28 cellular contexts compared by ENCODE assay signal in genomic region chr1:228879164-228879563, GRCh38.
"Had no signal": no experiment of that assay in that cellular context is flagged by ENCODE, and none has a peak within 500 bp of the region (broad histone marks: within the 10 kb centered on the region; RNA-seq: fewer than 3 reads in every experiment).

No MANE protein-coding gene starts in this region.

- H3K36me3 ChIP-seq: colonic mucosa, esophagus muscularis mucosa, esophagus squamous epithelium, gastrocnemius medialis, gastroesophageal sphincter, heart left ventricle, heart right ventricle had no signal

- FAIRE-seq: colon, endometrium, endothelial cell of umbilical vein had no signal

- H3K4me3 ChIP-seq: colonic mucosa, coronary artery, dorsolateral prefrontal cortex, esophagus muscularis mucosa, esophagus squamous epithelium, gastrocnemius medialis, gastroesophageal sphincter, heart left ventricle, heart right ventricle had no signal

- H3K27ac ChIP-seq: colonic mucosa, coronary artery, dorsolateral prefrontal cortex, epithelial cell of prostate, esophagus muscularis mucosa, esophagus squamous epithelium, foreskin keratinocyte, gastrocnemius medialis, gastroesophageal sphincter, heart left ventricle, heart right ventricle had no signal

- H3K27ac Mint-ChIP-seq: dendritic cell treated with granulocyte-macrophage colony-stimulating factor and Interleukin-4, amounts not matched to agents 40 ng/mL and 50 ng/mL, for 4 days; effector memory CD8-positive, alpha-beta T cell; endodermal cell had no signal

- H3K27me3 Mint-ChIP-seq: dendritic cell treated with granulocyte-macrophage colony-stimulating factor and Interleukin-4, amounts not matched to agents 40 ng/mL and 50 ng/mL, for 4 days; effector memory CD8-positive, alpha-beta T cell had no signal

- ATAC-seq: effector memory CD8-positive, alpha-beta T cell; esophagus mucosa; foreskin keratinocyte; gastrocnemius medialis; gastroesophageal sphincter; heart left ventricle; heart right ventricle had no signal

- H3K27me3 ChIP-seq: colonic mucosa, dorsolateral prefrontal cortex, esophagus muscularis mucosa, esophagus squamous epithelium, gastrocnemius medialis, gastroesophageal sphincter, heart left ventricle had no signal

- H3K4me1 ChIP-seq: colonic mucosa, esophagus squamous epithelium, foreskin keratinocyte, gastrocnemius medialis, gastroesophageal sphincter, heart left ventricle, heart right ventricle had no signal

- H3K9me3 ChIP-seq: colonic mucosa, esophagus muscularis mucosa, esophagus squamous epithelium, gastrocnemius medialis, gastroesophageal sphincter had no signal

- H3K4me3 Mint-ChIP-seq: dendritic cell treated with granulocyte-macrophage colony-stimulating factor and Interleukin-4, amounts not matched to agents 40 ng/mL and 50 ng/mL, for 4 days; effector memory CD8-positive, alpha-beta T cell; endodermal cell had no signal

- DNase-seq: colonic mucosa; cortex of kidney; dermis blood vessel endothelial cell; dorsolateral prefrontal cortex; effector CD4-positive, alpha-beta T cell; effector CD8-positive, alpha-beta T cell; effector memory CD4-positive, alpha-beta T cell; effector memory CD8-positive, alpha-beta T cell; erythroblast; esophagus squamous epithelium; foreskin fibroblast; foreskin keratinocyte; foreskin melanocyte; gastrocnemius medialis; glutamatergic neuron; head of caudate nucleus; heart left ventricle; heart right ventricle had no signal
